Comparison of ENCODE assay signal across 7 cellular contexts in genomic region chr16:21499046-21499445, GRCh38.
DNase-seq lines count a peak whose midpoint lies in the region; ATAC-seq and TF ChIP-seq lines count a peak whose summit lies in the region.
"Not testable (repeated sequence)": the region's sequence is repeated elsewhere in the genome, so short reads cannot be mapped to it uniquely, and the experiment has no call there.

No MANE protein-coding gene starts in this region.

- 67 to 87% (median 70%) methylated on average over 5 to 7 of the region's 9 CpGs for WGBS in spleen, 5 donors

- H3K27me3 ChIP-seq in BLaER1; brain microvascular endothelial cell (replicated peaks); spleen (replicated peaks in 1 of 7): not testable (repeated sequence)

- peaks cover 23% of the 10 kb centered on the region for H4K20me1 ChIP-seq in BLaER1

- POLR2A ChIA-PET in activated B cell treated with CpG ODN at 0.5 μM for 24 hours (lab: Charles Lee) = not testable (repeated sequence)

- H3K4me3 ChIP-seq in BLaER1 = 0 out of 2 replicates have a peak overlapping the region, but pooled peaks have one; percentile 48
- not testable (repeated sequence) for H3K4me3 ChIP-seq in brain microvascular endothelial cell (ENCODE audit: low read depth, low read length); spleen

- not testable (repeated sequence) for H3K27ac Mint-ChIP-seq in activated B cell treated with CpG ODN at 0.5 μM for 24 hours

- not testable (repeated sequence) for H3K4me3 Mint-ChIP-seq in activated B cell treated with CpG ODN at 0.5 μM for 24 hours

- in situ Hi-C loops in brain microvascular endothelial cell (cut with HindIII; ENCODE audit: low pct_ligation_motif_present, low sequenced_read_pairs) = not testable (repeated sequence)

- H3K9me3 Mint-ChIP-seq in activated B cell treated with CpG ODN at 0.5 μM for 24 hours = not testable (repeated sequence)

- H3K4me1 Mint-ChIP-seq in activated B cell treated with CpG ODN at 0.5 μM for 24 hours = peaks cover 18% of the 10 kb centered on the region

- H3K27me3 Mint-ChIP-seq in activated B cell treated with CpG ODN at 0.5 μM for 24 hours = not testable (repeated sequence)

- intact Hi-C loops in activated B cell treated with CpG ODN at 0.5 μM for 24 hours (cut with micrococcal nuclease); spleen (cut with DNase I; ENCODE audit: low total_unique reads): not testable (repeated sequence)

- not testable (repeated sequence) for H3K27ac ChIP-seq in BLaER1, brain microvascular endothelial cell, spleen
- H3K27ac ChIP-seq in KOPT-K1 (ENCODE audit: low read depth, low read length, poor library complexity, severe bottlenecking) = peak overlapping the region; percentile 55

- not testable (repeated sequence) for H3K9ac ChIP-seq in BLaER1

- H3K36me3 ChIP-seq in BLaER1; KOPT-K1 (ENCODE audit: insufficient read depth, low read length); brain microvascular endothelial cell (replicated peaks); spleen: not testable (repeated sequence)

- CTCF ChIA-PET in activated B cell treated with CpG ODN at 0.5 μM for 24 hours (lab: Charles Lee) = not testable (repeated sequence)

- H3K4me2 ChIP-seq in BLaER1 = peak overlapping the region; percentile 72

- peaks cover 10% of the 10 kb centered on the region for H3K36me3 Mint-ChIP-seq in activated B cell treated with CpG ODN at 0.5 μM for 24 hours (ENCODE audit: low read depth)

- not testable (repeated sequence) for TF ChIP-seq POLR2A in spleen (IDR thresholded peaks at IDR 0.05)

- H3K4me1 ChIP-seq in BLaER1 = peaks cover 16% of the 10 kb centered on the region
- peaks cover 0 to 24% (median 12%) of the 10 kb centered on the region in 6 donors for H3K4me1 ChIP-seq in spleen

- TF ChIP-seq CTCF in activated B cell treated with CpG ODN at 0.5 μM for 24 hours (IDR thresholded peaks at IDR 0.05); brain microvascular endothelial cell (IDR thresholded peaks at IDR 0.05; ENCODE audit: low read depth, low read length, missing control alignments); spleen (IDR thresholded peaks at IDR 0.05 in 8 of 11, conservative IDR thresholded peaks at IDR 0.05 in 3 of 11): not testable (repeated sequence)

- not testable (repeated sequence) for ATAC-seq in activated B cell treated with CpG ODN at 0.5 μM for 24 hours (ENCODE audit: low read depth)

- not testable (repeated sequence) for H3K9me3 ChIP-seq in BLaER1; KOPT-K1 (ENCODE audit: insufficient read depth, low read length, poor library complexity, severe bottlenecking); spleen

- DNase-seq in activated B cell treated with CpG ODN at 0.5 μM for 24 hours (peak; percentile 18), brain microvascular endothelial cell (peak; percentile 0), mesenteric fat pad (ENCODE audit: low spot score) (peak; percentile 12), spleen (peak; percentile 35)
- DNase-seq in activated CD8-positive, alpha-beta memory T cell treated with anti-CD3 and anti-CD28 coated beads, Interleukin-2, amount 50 U/mL, for 48 hours = peak; percentile 32
